Comparison of ENCODE assay signal across 1 cellular context in the genomic region with DNA sequence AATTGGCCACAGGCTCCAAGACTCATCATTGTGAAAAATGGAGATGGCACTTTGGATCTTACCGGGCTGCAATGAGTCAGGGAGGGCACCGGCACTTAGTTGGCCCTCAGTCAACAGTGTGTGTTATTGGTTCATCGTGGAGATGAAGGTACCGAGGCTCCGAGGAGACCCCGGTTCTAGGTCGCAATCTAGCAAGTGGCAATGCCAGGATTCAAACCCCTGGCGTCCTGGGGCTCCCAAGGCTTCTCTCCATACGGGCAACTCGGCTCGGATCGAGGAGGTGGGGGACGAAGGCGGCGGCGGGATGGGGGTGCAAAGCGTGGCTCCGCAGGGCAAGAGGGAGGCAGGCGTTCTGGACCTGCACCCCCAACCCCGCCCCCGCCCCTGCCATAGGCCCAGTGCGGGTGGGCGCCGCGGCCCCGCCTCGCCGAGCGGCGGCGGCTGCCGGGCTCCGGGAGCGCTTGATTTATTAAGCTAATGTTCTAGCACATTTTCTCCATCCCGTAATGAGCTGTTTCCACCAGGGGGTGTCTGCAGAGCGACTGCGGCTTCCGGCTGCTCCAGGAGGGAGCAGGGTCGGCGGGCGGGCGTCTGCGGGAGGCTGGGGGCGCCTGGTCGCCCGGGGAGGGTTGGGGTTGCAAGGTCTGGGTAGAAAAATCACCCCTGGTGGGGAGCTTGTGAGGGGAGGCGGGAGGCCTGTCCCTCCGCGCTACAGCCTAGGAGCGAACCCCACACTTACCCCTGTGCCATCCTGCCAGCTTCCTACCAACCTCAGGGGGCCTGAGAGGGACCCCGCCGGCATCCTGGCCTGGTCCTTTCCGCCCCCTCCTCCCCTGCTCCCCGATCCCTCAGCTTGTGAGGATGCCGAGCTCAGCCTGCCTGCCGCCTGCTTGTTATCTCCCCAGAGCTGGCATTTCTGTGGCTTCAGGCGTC.
TF ChIP-seq lines count a peak whose summit lies in the region.

No MANE protein-coding gene starts in this region.

TF ChIP-seq in HEK293, 187 proteins besides CTCF, POLR2A, EP300 and RAD21 (continued from another document):
- TF ChIP-seq, protein P1, sequence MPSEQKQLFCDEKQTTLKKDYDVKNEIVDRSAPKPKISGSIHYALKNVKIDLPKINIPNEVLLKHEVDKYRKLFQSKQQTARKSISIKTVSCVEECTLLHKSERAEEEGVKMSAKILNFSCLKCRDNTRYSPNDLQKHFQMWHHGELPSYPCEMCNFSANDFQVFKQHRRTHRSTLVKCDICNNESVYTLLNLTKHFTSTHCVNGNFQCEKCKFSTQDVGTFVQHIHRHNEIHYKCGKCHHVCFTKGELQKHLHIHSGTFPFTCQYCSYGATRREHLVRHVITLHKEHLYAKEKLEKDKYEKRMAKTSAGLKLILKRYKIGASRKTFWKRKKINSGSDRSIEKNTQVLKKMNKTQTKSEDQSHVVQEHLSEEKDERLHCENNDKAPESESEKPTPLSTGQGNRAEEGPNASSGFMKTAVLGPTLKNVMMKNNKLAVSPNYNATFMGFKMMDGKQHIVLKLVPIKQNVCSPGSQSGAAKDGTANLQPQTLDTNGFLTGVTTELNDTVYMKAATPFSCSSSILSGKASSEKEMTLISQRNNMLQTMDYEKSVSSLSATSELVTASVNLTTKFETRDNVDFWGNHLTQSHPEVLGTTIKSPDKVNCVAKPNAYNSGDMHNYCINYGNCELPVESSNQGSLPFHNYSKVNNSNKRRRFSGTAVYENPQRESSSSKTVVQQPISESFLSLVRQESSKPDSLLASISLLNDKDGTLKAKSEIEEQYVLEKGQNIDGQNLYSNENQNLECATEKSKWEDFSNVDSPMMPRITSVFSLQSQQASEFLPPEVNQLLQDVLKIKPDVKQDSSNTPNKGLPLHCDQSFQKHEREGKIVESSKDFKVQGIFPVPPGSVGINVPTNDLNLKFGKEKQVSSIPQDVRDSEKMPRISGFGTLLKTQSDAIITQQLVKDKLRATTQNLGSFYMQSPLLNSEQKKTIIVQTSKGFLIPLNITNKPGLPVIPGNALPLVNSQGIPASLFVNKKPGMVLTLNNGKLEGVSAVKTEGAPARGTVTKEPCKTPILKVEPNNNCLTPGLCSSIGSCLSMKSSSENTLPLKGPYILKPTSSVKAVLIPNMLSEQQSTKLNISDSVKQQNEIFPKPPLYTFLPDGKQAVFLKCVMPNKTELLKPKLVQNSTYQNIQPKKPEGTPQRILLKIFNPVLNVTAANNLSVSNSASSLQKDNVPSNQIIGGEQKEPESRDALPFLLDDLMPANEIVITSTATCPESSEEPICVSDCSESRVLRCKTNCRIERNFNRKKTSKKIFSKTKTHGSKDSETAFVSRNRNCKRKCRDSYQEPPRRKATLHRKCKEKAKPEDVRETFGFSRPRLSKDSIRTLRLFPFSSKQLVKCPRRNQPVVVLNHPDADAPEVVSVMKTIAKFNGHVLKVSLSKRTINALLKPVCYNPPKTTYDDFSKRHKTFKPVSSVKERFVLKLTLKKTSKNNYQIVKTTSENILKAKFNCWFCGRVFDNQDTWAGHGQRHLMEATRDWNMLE (tag by site-specific recombination; conservative IDR thresholded peaks at IDR 0.05; ENCODE audit: low read depth), result no peak
- TF ChIP-seq, protein P2, sequence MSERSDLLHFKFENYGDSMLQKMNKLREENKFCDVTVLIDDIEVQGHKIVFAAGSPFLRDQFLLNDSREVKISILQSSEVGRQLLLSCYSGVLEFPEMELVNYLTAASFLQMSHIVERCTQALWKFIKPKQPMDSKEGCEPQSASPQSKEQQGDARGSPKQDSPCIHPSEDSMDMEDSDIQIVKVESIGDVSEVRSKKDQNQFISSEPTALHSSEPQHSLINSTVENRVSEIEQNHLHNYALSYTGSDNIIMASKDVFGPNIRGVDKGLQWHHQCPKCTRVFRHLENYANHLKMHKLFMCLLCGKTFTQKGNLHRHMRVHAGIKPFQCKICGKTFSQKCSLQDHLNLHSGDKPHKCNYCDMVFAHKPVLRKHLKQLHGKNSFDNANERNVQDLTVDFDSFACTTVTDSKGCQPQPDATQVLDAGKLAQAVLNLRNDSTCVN (tag by site-specific recombination; optimal IDR thresholded peaks at IDR 0.05), result peak; percentile 7
- TF ChIP-seq ZBTB17 (tag by site-specific recombination; IDR thresholded peaks at IDR 0.05) (peak; percentile 71; the same call in 1 of the 2 replicates), ZNF555 (tag by site-specific recombination; conservative IDR thresholded peaks at IDR 0.05) (no peak), ZIC2 (tag by site-specific recombination; IDR thresholded peaks at IDR 0.05) (peak; percentile 81), ZNF157 (tag by site-specific recombination; IDR thresholded peaks at IDR 0.05) (no peak), GLIS1 (tag by site-specific recombination; IDR thresholded peaks at IDR 0.05) (peak; percentile 83), YY2 (tag by site-specific recombination; IDR thresholded peaks at IDR 0.05) (no peak), ZBTB20 (tag by site-specific recombination; IDR thresholded peaks at IDR 0.05) (peak; percentile 46; the same call in 1 of the 2 replicates), ZNF660 (tag by site-specific recombination; IDR thresholded peaks at IDR 0.05) (0 out of 2 replicates have a peak, but pooled peaks have one; percentile 38), GLIS2 (tag by site-specific recombination; IDR thresholded peaks at IDR 0.05) (peak; percentile 60), ZBTB48 (tag by site-specific recombination; IDR thresholded peaks at IDR 0.05) (peak; percentile 61; the same call in 1 of the 2 replicates), IKZF3 (tag by site-specific recombination; IDR thresholded peaks at IDR 0.05) (no peak), PRDM10 (tag by site-specific recombination; IDR thresholded peaks at IDR 0.05) (peak; percentile 60), TRIM28 (IDR thresholded peaks at IDR 0.05; ENCODE audit: borderline replicate concordance, low read length) (no peak), ZBTB1 (tag by site-specific recombination; IDR thresholded peaks at IDR 0.05) (no peak)
- TF ChIP-seq, protein P3, sequence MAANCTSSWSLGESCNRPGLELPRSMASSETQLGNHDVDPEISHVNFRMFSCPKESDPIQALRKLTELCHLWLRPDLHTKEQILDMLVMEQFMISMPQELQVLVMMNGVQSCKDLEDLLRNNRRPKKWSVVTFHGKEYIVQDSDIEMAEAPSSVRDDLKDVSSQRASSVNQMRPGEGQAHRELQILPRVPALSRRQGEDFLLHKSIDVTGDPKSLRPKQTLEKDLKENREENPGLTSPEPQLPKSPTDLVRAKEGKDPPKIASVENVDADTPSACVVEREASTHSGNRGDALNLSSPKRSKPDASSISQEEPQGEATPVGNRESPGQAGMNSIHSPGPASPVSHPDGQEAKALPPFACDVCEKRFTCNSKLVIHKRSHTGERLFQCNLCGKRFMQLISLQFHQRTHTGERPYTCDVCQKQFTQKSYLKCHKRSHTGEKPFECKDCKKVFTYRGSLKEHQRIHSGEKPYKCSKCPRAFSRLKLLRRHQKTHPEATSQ (tag by site-specific recombination; IDR thresholded peaks at IDR 0.05), result no peak
- TF ChIP-seq, protein P4, sequence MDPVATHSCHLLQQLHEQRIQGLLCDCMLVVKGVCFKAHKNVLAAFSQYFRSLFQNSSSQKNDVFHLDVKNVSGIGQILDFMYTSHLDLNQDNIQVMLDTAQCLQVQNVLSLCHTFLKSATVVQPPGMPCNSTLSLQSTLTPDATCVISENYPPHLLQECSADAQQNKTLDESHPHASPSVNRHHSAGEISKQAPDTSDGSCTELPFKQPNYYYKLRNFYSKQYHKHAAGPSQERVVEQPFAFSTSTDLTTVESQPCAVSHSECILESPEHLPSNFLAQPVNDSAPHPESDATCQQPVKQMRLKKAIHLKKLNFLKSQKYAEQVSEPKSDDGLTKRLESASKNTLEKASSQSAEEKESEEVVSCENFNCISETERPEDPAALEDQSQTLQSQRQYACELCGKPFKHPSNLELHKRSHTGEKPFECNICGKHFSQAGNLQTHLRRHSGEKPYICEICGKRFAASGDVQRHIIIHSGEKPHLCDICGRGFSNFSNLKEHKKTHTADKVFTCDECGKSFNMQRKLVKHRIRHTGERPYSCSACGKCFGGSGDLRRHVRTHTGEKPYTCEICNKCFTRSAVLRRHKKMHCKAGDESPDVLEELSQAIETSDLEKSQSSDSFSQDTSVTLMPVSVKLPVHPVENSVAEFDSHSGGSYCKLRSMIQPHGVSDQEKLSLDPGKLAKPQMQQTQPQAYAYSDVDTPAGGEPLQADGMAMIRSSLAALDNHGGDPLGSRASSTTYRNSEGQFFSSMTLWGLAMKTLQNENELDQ (tag by site-specific recombination; IDR thresholded peaks at IDR 0.05; ENCODE audit: low read depth), result no peak
